In the genomic region with DNA sequence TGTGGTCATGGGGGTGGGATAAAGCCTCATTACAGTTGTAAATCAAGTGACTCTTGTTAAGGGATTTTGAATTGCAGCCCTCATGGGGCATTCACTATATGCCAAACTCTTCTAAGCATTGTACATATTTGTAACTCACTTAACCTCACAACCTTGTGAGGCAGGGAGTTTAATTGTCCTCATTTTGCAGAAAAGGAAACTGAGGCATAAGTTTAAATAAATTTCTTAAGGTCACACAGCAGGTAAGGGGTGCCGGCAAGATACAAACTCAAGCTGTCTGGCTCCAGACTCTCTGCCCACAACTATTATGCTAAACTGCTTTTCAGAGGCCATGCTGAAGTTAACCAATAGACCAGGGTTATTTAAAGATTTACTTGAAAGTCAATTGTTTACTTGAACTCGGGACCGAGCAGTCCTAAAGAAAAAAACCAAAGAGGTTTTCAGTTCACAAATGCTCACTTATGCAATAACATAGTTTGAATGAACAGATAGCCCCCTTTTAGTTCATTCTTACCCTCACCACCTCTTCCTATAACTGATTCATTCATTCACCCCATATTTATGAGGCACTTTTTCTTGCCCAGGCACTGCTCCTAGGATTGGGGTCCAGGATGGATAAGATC, we compare ENCODE assay signal across 32 cellular contexts.
"Had no signal": no experiment of that assay in that cellular context is flagged by ENCODE, and none has a peak within 500 bp of the region (broad histone marks: within the 10 kb centered on the region; RNA-seq: fewer than 3 reads in every experiment).

No MANE protein-coding gene starts in this region.

- H3K9me3 ChIP-seq: ascending aorta, Peyer's patch, SJSA1, SK-N-SH had no signal

- H3K9ac ChIP-seq: SK-N-SH had no signal

- DNase-seq: activated CD4-positive, alpha-beta T cell treated with anti-CD3 and anti-CD28 coated beads, Interleukin-2, amount 10 ng/mL, durations not matched to agents 24 days and 14 days; activated CD4-positive, alpha-beta T cell treated with anti-CD3 and anti-CD28 coated beads, Interleukin-2, amount 50 U/mL, for 48 hours; activated CD8-positive, alpha-beta T cell treated with anti-CD3 and anti-CD28 coated beads, Interleukin-2, amount 10 ng/mL, durations not matched to agents 7 days and 5 days; activated gamma-delta T cell; activated naive CD4-positive, alpha-beta T cell treated with Interleukin-2 at 50 U/mL for 16 hours; activated naive CD8-positive, alpha-beta T cell treated with anti-CD3 and anti-CD28 coated beads, Interleukin-2, amount 10 ng/mL, durations not matched to agents 7 days and 5 days; activated T-cell treated with anti-CD3 and anti-CD28 coated beads, Interleukin-2, amount 50 U/mL, for 24 hours; amygdala; NCI-H1105; NCI-H1417 treated with DMSO at 0.1 percent for 48 hours; NCI-H187 treated with DMSO at 0.1 percent for 48 hours; NCI-H2081; NCI-H2171 treated with DMSO at 0.1 percent for 48 hours; NCI-H446; NCI-H510A treated with DMSO at 0.1 percent for 48 hours; NCI-H526 treated with DMSO at 0.1 percent for 48 hours; NCI-H82; NK-92 treated with Interleukin-12 subunit alpha and Interleukin-12 subunit beta, amount 100 ng/mL, for 24 hours; PC-3; Peyer's patch; RPMI8226; SHP77 treated with DMSO at 0.1 percent for 48 hours; SK-N-SH; WERI-Rb-1 had no signal

- H3K36me3 Mint-ChIP-seq: activated naive CD4-positive, alpha-beta T cell treated with anti-CD3 and anti-CD28 coated beads, Interleukin-2, amount 50 U/mL, for 24 hours; activated naive CD8-positive, alpha-beta T cell treated with anti-CD3 and anti-CD28 coated beads, Interleukin-2, amount 10 ng/mL, durations not matched to agents 7 days and 5 days had no signal

- H3K27me3 ChIP-seq: ascending aorta, cardiac muscle cell, Peyer's patch, SJSA1 had no signal

- H3K4me3 Mint-ChIP-seq: activated CD4-positive, alpha-beta T cell treated with anti-CD3 and anti-CD28 coated beads, Interleukin-2, amount 10 ng/mL, durations not matched to agents 24 days and 14 days; activated CD8-positive, alpha-beta T cell treated with anti-CD3 and anti-CD28 coated beads, Interleukin-2, amount 10 ng/mL, durations not matched to agents 7 days and 5 days; activated naive CD4-positive, alpha-beta T cell treated with anti-CD3 and anti-CD28 coated beads, Interleukin-2, amount 50 U/mL, for 24 hours; activated naive CD8-positive, alpha-beta T cell treated with anti-CD3 and anti-CD28 coated beads, Interleukin-2, amount 10 ng/mL, durations not matched to agents 7 days and 5 days; activated T-cell treated with anti-CD3 and anti-CD28 coated beads, Interleukin-2, amount 50 U/mL, for 24 hours; central memory CD8-positive, alpha-beta T cell; T-helper 1 cell treated with Interleukin-12 subunit alpha and Interleukin-12 subunit beta and Interleukin-4 antibody, amounts not matched to agents 30 μg/mL and 1 μg/mL, for 36 hours; T-helper 2 cell treated with Interferon-gamma antibody and Interleukin-4, amounts not matched to agents 5 μg/mL and 100 μg/mL, for 36 hours had no signal

- H3K27ac ChIP-seq: ascending aorta, cardiac muscle cell, Peyer's patch, SJSA1, WERI-Rb-1 had no signal

- H3K9me3 Mint-ChIP-seq: activated CD4-positive, alpha-beta T cell treated with anti-CD3 and anti-CD28 coated beads, Interleukin-2, amount 10 ng/mL, durations not matched to agents 24 days and 14 days; activated naive CD4-positive, alpha-beta T cell treated with anti-CD3 and anti-CD28 coated beads, Interleukin-2, amount 50 U/mL, for 24 hours; activated naive CD8-positive, alpha-beta T cell treated with anti-CD3 and anti-CD28 coated beads, Interleukin-2, amount 10 ng/mL, durations not matched to agents 7 days and 5 days; activated T-cell treated with anti-CD3 and anti-CD28 coated beads, Interleukin-2, amount 50 U/mL, for 24 hours; activated T-helper 2 cell treated with anti-CD3 and anti-CD28 coated beads, Interferon-gamma antibody, Interleukin-2, Interleukin-4, amounts not matched to agents 10 μg/mL and 5 μg/mL and 100 μg/mL, durations not matched to agents 14 hours and 24 hours and 36 hours; central memory CD8-positive, alpha-beta T cell; T-helper 1 cell treated with Interleukin-12 subunit alpha and Interleukin-12 subunit beta and Interleukin-4 antibody, amounts not matched to agents 30 μg/mL and 1 μg/mL, for 36 hours; T-helper 2 cell treated with Interferon-gamma antibody and Interleukin-4, amounts not matched to agents 5 μg/mL and 100 μg/mL, for 36 hours had no signal

- ATAC-seq: activated CD8-positive, alpha-beta T cell treated with anti-CD3 and anti-CD28 coated beads, Interleukin-2, amount 10 ng/mL, durations not matched to agents 7 days and 5 days; PC-3 had no signal

- H3K27ac Mint-ChIP-seq: activated CD4-positive, alpha-beta T cell treated with anti-CD3 and anti-CD28 coated beads, Interleukin-2, amount 10 ng/mL, durations not matched to agents 24 days and 14 days; activated CD8-positive, alpha-beta T cell treated with anti-CD3 and anti-CD28 coated beads, Interleukin-2, amount 10 ng/mL, durations not matched to agents 7 days and 5 days; activated naive CD4-positive, alpha-beta T cell treated with anti-CD3 and anti-CD28 coated beads, Interleukin-2, amount 50 U/mL, for 24 hours; activated naive CD8-positive, alpha-beta T cell treated with anti-CD3 and anti-CD28 coated beads, Interleukin-2, amount 10 ng/mL, durations not matched to agents 7 days and 5 days; activated T-cell treated with anti-CD3 and anti-CD28 coated beads, Interleukin-2, amount 50 U/mL, for 24 hours; activated T-helper 2 cell treated with anti-CD3 and anti-CD28 coated beads, Interferon-gamma antibody, Interleukin-2, Interleukin-4, amounts not matched to agents 10 μg/mL and 5 μg/mL and 100 μg/mL, durations not matched to agents 14 hours and 24 hours and 36 hours; T-helper 1 cell treated with Interleukin-12 subunit alpha and Interleukin-12 subunit beta and Interleukin-4 antibody, amounts not matched to agents 30 μg/mL and 1 μg/mL, for 36 hours; T-helper 2 cell treated with Interferon-gamma antibody and Interleukin-4, amounts not matched to agents 5 μg/mL and 100 μg/mL, for 36 hours had no signal

- H3K4me3 ChIP-seq: ascending aorta, cardiac muscle cell, Peyer's patch, SJSA1 had no signal

- H3K4me1 ChIP-seq: SJSA1 had no signal

- H3K4me1 Mint-ChIP-seq: activated CD4-positive, alpha-beta T cell treated with anti-CD3 and anti-CD28 coated beads, Interleukin-2, amount 10 ng/mL, durations not matched to agents 24 days and 14 days; activated naive CD4-positive, alpha-beta T cell treated with anti-CD3 and anti-CD28 coated beads, Interleukin-2, amount 50 U/mL, for 24 hours; activated naive CD8-positive, alpha-beta T cell treated with anti-CD3 and anti-CD28 coated beads, Interleukin-2, amount 10 ng/mL, durations not matched to agents 7 days and 5 days had no signal

- H3K4me2 ChIP-seq: SK-N-SH had no signal

- H3K36me3 ChIP-seq: ascending aorta, cardiac muscle cell, Peyer's patch, SJSA1, WERI-Rb-1 had no signal

- H3K27me3 Mint-ChIP-seq: activated CD4-positive, alpha-beta T cell treated with anti-CD3 and anti-CD28 coated beads, Interleukin-2, amount 10 ng/mL, durations not matched to agents 24 days and 14 days; activated naive CD4-positive, alpha-beta T cell treated with anti-CD3 and anti-CD28 coated beads, Interleukin-2, amount 50 U/mL, for 24 hours; activated naive CD8-positive, alpha-beta T cell treated with anti-CD3 and anti-CD28 coated beads, Interleukin-2, amount 10 ng/mL, durations not matched to agents 7 days and 5 days; activated T-cell treated with anti-CD3 and anti-CD28 coated beads, Interleukin-2, amount 50 U/mL, for 24 hours; central memory CD8-positive, alpha-beta T cell had no signal
